ENCODE assay signal across 8 cellular contexts in genomic region chr5:54895816-54896341, GRCh38.
A peak's percentile ranks its signal among the peaks of the same experiment; 100 is the strongest.
DNase-seq lines count a peak whose midpoint lies in the region; FAIRE-seq and TF ChIP-seq lines count a peak whose summit lies in the region.

No MANE protein-coding gene starts in this region.

- peaks cover 33% of the 10 kb centered on the region for H3K27me3 Mint-ChIP-seq in neural crest cell (ENCODE audit: low read depth)

- TF ChIP-seq CTCF in GM12873 (IDR thresholded peaks at IDR 0.05; ENCODE audit: insufficient read depth, low read depth, low read length, missing control alignments) (peak; percentile 21), neural crest cell (conservative IDR thresholded peaks at IDR 0.05) (peak; percentile 63)

- H3K4me2 ChIP-seq in BLaER1, result 0 out of 2 replicates have a peak overlapping the region, but pooled peaks have one; percentile 3

- peak; percentile 55 for FAIRE-seq in endometrium (lab: Jason Lieb, UNC)

- no peak overlapping the region for H3K4me3 Mint-ChIP-seq in neural crest cell

- H3K27ac ChIP-seq in BLaER1, result no peak overlapping the region

- H3K4me1 Mint-ChIP-seq in neural crest cell, result peaks cover 3% of the 10 kb centered on the region

- DNase-seq in OCI-M1 (lab: John Stamatoyannopoulos, UW) (peak; percentile 62), neural crest cell (ENCODE audit: low read depth, low spot score) (no peak), NCI-H2107 (lab: John Stamatoyannopoulos, UW) (no peak)
- no peak for DNase-seq in effector CD8-positive, alpha-beta T cell (lab: John Stamatoyannopoulos, UW)
- no peak for DNase-seq in stimulated activated CD4-positive, alpha-beta T cell treated with anti-CD3 and anti-CD28 coated beads, Interleukin-2, amount 100 ng/mL, for 24 hours

- H3K4me3 ChIP-seq in BLaER1, result no peak overlapping the region

- H3K36me3 Mint-ChIP-seq in neural crest cell (ENCODE audit: low read depth), result no peaks in the 10 kb centered on the region

- no peaks in the 10 kb centered on the region for H4K20me1 ChIP-seq in BLaER1

- H3K9ac ChIP-seq in BLaER1, result no peak overlapping the region

- no peaks in the 10 kb centered on the region for H3K36me3 ChIP-seq in BLaER1

- H3K27ac Mint-ChIP-seq in neural crest cell (ENCODE audit: unreplicated experiment), result no peak overlapping the region

- H3K4me1 ChIP-seq in BLaER1, result peaks cover 13% of the 10 kb centered on the region

- H3K9me3 ChIP-seq in BLaER1, result no peaks in the 10 kb centered on the region

- peaks cover 5% of the 10 kb centered on the region for H3K9me3 Mint-ChIP-seq in neural crest cell

- H3K27me3 ChIP-seq in BLaER1, result no peaks in the 10 kb centered on the region
